In the genomic region with DNA sequence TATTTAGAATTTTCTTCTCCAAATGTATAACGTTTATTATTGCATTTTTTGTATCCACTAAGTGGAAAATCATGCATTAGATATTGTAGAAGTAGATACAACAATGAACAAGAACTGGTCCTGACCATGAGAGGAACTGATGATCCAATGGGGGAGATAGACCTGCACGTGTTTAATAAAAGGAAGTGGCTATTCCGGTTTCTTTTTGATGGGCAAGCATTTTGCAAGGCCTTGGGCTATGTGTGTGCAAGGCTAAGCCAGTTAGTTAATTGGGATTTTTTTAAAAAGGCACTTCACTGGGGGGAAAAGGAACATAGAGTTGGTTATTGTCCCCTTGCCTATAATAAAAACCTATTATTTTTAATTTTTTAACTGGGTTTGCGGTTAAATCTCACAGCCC, we compare ENCODE assay signal across 15 cellular contexts.
"Had no signal": no experiment of that assay in that cellular context is flagged by ENCODE, and none has a peak within 500 bp of the region (broad histone marks: within the 10 kb centered on the region; RNA-seq: fewer than 3 reads in every experiment).

No MANE protein-coding gene starts in this region.

- H3K4me1 ChIP-seq: testis had no signal

- H3K27me3 Mint-ChIP-seq: brain; dendritic cell treated with granulocyte-macrophage colony-stimulating factor and Interleukin-4, amounts not matched to agents 40 ng/mL and 50 ng/mL, for 4 days had no signal

- H3K36me3 ChIP-seq: right atrium auricular region had no signal

- H3K27me3 ChIP-seq: right atrium auricular region, testis had no signal

- ATAC-seq: activated CD8-positive, alpha-beta memory T cell treated with anti-CD3 and anti-CD28 coated beads, Interleukin-2, amount 10 ng/mL, durations not matched to agents 7 days and 5 days; activated naive CD4-positive, alpha-beta T cell treated with anti-CD3 and anti-CD28 coated beads, Interleukin-2, amount 50 U/mL, for 72 hours; natural killer cell had no signal

- H3K9me3 ChIP-seq: right atrium auricular region, testis had no signal

- H3K4me3 Mint-ChIP-seq: activated CD8-positive, alpha-beta memory T cell treated with anti-CD3 and anti-CD28 coated beads, Interleukin-2, amount 10 ng/mL, durations not matched to agents 7 days and 5 days; activated T-cell treated with anti-CD3 and anti-CD28 coated beads, Interleukin-2, amount 50 U/mL, for 24 hours; dendritic cell treated with granulocyte-macrophage colony-stimulating factor and Interleukin-4, amounts not matched to agents 40 ng/mL and 50 ng/mL, for 4 days; natural killer cell; stimulated activated naive CD8-positive, alpha-beta T cell treated with anti-CD3 and anti-CD28 coated beads, Interleukin-15, Interleukin-2, amounts not matched to agents 100 ng/mL and 50 ng/mL, for 24 hours had no signal

- H3K27ac Mint-ChIP-seq: activated CD8-positive, alpha-beta memory T cell treated with anti-CD3 and anti-CD28 coated beads, Interleukin-2, amount 10 ng/mL, durations not matched to agents 7 days and 5 days; activated naive CD4-positive, alpha-beta T cell treated with anti-CD3 and anti-CD28 coated beads, Interleukin-2, amount 50 U/mL, for 72 hours; activated T-cell treated with anti-CD3 and anti-CD28 coated beads, Interleukin-2, amount 50 U/mL, for 24 hours; dendritic cell treated with granulocyte-macrophage colony-stimulating factor and Interleukin-4, amounts not matched to agents 40 ng/mL and 50 ng/mL, for 4 days; natural killer cell; stimulated activated naive CD8-positive, alpha-beta T cell treated with anti-CD3 and anti-CD28 coated beads, Interleukin-15, Interleukin-2, amounts not matched to agents 100 ng/mL and 50 ng/mL, for 24 hours had no signal

- H3K9me3 Mint-ChIP-seq: activated naive CD4-positive, alpha-beta T cell treated with anti-CD3 and anti-CD28 coated beads, Interleukin-2, amount 50 U/mL, for 72 hours; activated T-cell treated with anti-CD3 and anti-CD28 coated beads, Interleukin-2, amount 50 U/mL, for 24 hours; brain; dendritic cell treated with granulocyte-macrophage colony-stimulating factor and Interleukin-4, amounts not matched to agents 40 ng/mL and 50 ng/mL, for 4 days; natural killer cell; stimulated activated naive CD8-positive, alpha-beta T cell treated with anti-CD3 and anti-CD28 coated beads, Interleukin-15, Interleukin-2, amounts not matched to agents 100 ng/mL and 50 ng/mL, for 24 hours had no signal

- DNase-seq: activated CD4-positive, alpha-beta T cell treated with anti-CD3 and anti-CD28 coated beads, Interleukin-2, amount 50 U/mL, for 48 hours; activated CD4-positive, CD25-positive, alpha-beta regulatory T cell treated with anti-CD3 and anti-CD28 coated beads, Interleukin-2, amount 50 U/mL, for 72 hours; activated CD8-positive, alpha-beta memory T cell treated with anti-CD3 and anti-CD28 coated beads, Interleukin-2, amount 10 ng/mL, durations not matched to agents 7 days and 5 days; activated effector memory CD4-positive, alpha-beta T cell treated with anti-CD3 and anti-CD28 coated beads, Interleukin-2, amount 50 U/mL, for 16 hours; activated T-cell treated with anti-CD3 and anti-CD28 coated beads, Interleukin-2, amount 50 U/mL, for 24 hours; amniotic stem cell; cerebellar nuclear complex; natural killer cell; T-helper 2 cell; testis had no signal

- H3K36me3 Mint-ChIP-seq: activated naive CD4-positive, alpha-beta T cell treated with anti-CD3 and anti-CD28 coated beads, Interleukin-2, amount 50 U/mL, for 72 hours; brain; natural killer cell had no signal
